Comparison of ENCODE assay signal across 1 cellular context in genomic region chr2:11822746-11823411, GRCh38.
TF ChIP-seq lines count a peak whose summit lies in the region.

No MANE protein-coding gene starts in this region.

TF ChIP-seq in HepG2, 621 proteins besides CTCF, POLR2A, EP300 and RAD21 (continued from another document and continues in another):
- peak; percentile 84 for TF ChIP-seq ZNF317 (CRISPR knock-in tag; IDR thresholded peaks at IDR 0.05)
- peak; percentile 82 for TF ChIP-seq POGZ (CRISPR knock-in tag; IDR thresholded peaks at IDR 0.05)
- TF ChIP-seq GABPA (IDR thresholded peaks at IDR 0.05; ENCODE audit: low read depth, low read length) = no peak
- TF ChIP-seq GABPA (CRISPR knock-in tag; IDR thresholded peaks at IDR 0.05; ENCODE audit: low read depth) = 0 out of 2 replicates have a peak, but pooled peaks have one; percentile 37
- no peak for TF ChIP-seq SALL2 (CRISPR knock-in tag; IDR thresholded peaks at IDR 0.05)
- peak; percentile 71 for TF ChIP-seq MED1 (CRISPR knock-in tag; IDR thresholded peaks at IDR 0.05)
- peak; percentile 57; the same call in 1 of the 2 replicates for TF ChIP-seq ZBTB43 (CRISPR knock-in tag; conservative IDR thresholded peaks at IDR 0.05)
- 0 out of 2 replicates have a peak, but pooled peaks have one; percentile 14 for TF ChIP-seq HMG20B (CRISPR knock-in tag; conservative IDR thresholded peaks at IDR 0.05)
- TF ChIP-seq POLR2G (IDR thresholded peaks at IDR 0.05; ENCODE audit: low read depth, low read length) = 0 out of 2 replicates have a peak, but pooled peaks have one; percentile 26
- TF ChIP-seq ZMYM2 (CRISPR knock-in tag; IDR thresholded peaks at IDR 0.05) = peak; percentile 69
- no peak for TF ChIP-seq ZNF703 (CRISPR knock-in tag; IDR thresholded peaks at IDR 0.05; ENCODE audit: borderline replicate concordance)
- TF ChIP-seq ZNF878 (CRISPR knock-in tag; IDR thresholded peaks at IDR 0.05) = peak; percentile 42; the same call in 1 of the 2 replicates
- TF ChIP-seq SMARCC2 (IDR thresholded peaks at IDR 0.05) = no peak
- TF ChIP-seq ZNF142 (CRISPR knock-in tag; IDR thresholded peaks at IDR 0.05) = 0 out of 2 replicates have a peak, but pooled peaks have one; percentile 53
- no peak for TF ChIP-seq NFE2L2 (IDR thresholded peaks at IDR 0.05; ENCODE audit: low read length)
- 0 out of 2 replicates have a peak, but pooled peaks have one; percentile 22 for TF ChIP-seq ZNF367 (CRISPR knock-in tag; IDR thresholded peaks at IDR 0.05; ENCODE audit: borderline replicate concordance)
- TF ChIP-seq ZNF564 (CRISPR knock-in tag; IDR thresholded peaks at IDR 0.05) = 0 out of 2 replicates have a peak, but pooled peaks have one; percentile 38
- peak; percentile 67; the same call in 1 of the 2 replicates for TF ChIP-seq ZNF556 (CRISPR knock-in tag; IDR thresholded peaks at IDR 0.05; ENCODE audit: borderline replicate concordance)
- TF ChIP-seq CCDC6 (CRISPR knock-in tag; IDR thresholded peaks at IDR 0.05) = peak; percentile 70; the same call in 1 of the 2 replicates
- TF ChIP-seq ZNF761 (CRISPR knock-in tag; conservative IDR thresholded peaks at IDR 0.05) = 0 out of 2 replicates have a peak, but pooled peaks have one; percentile 34
- peak; percentile 62; the same call in 1 of the 2 replicates for TF ChIP-seq ZFP90 (CRISPR knock-in tag; IDR thresholded peaks at IDR 0.05; ENCODE audit: borderline replicate concordance)
- peak; percentile 18; the same call in 1 of the 2 replicates for TF ChIP-seq HNF1A (IDR thresholded peaks at IDR 0.05; ENCODE audit: low read depth)
- TF ChIP-seq HNF1A (CRISPR knock-in tag; IDR thresholded peaks at IDR 0.05; ENCODE audit: borderline replicate concordance) = peak; percentile 76; the same call in 1 of the 2 replicates
- TF ChIP-seq DPF2 (CRISPR knock-in tag; IDR thresholded peaks at IDR 0.05; ENCODE audit: borderline replicate concordance, low read depth) = no peak
- TF ChIP-seq AHDC1 (CRISPR knock-in tag; IDR thresholded peaks at IDR 0.05; ENCODE audit: borderline replicate concordance) = no peak
- peak; percentile 63 for TF ChIP-seq BCL6 (CRISPR knock-in tag; IDR thresholded peaks at IDR 0.05)
- TF ChIP-seq YEATS2 (CRISPR knock-in tag; IDR thresholded peaks at IDR 0.05; ENCODE audit: borderline replicate concordance) = 0 out of 2 replicates have a peak, but pooled peaks have one; percentile 31
- peak; percentile 83 for TF ChIP-seq ETV5 (CRISPR knock-in tag; IDR thresholded peaks at IDR 0.05; ENCODE audit: borderline replicate concordance)
- TF ChIP-seq NFYB (CRISPR knock-in tag; IDR thresholded peaks at IDR 0.05) = no peak
- TF ChIP-seq HOXA3 (CRISPR knock-in tag; IDR thresholded peaks at IDR 0.05) = peak; percentile 60; the same call in 1 of the 2 replicates
- peak; percentile 36 for TF ChIP-seq XRCC5 (optimal IDR thresholded peaks at IDR 0.05; ENCODE audit: low read length)
- TF ChIP-seq MTA1 (CRISPR knock-in tag; IDR thresholded peaks at IDR 0.05; ENCODE audit: borderline replicate concordance) = 0 out of 2 replicates have a peak, but pooled peaks have one; percentile 23
- TF ChIP-seq NR2F6 (IDR thresholded peaks at IDR 0.05) = no peak
- peak; percentile 44; the same call in 1 of the 2 replicates for TF ChIP-seq NR2F6 (CRISPR knock-in tag; IDR thresholded peaks at IDR 0.05)
- peak; percentile 39; the same call in 1 of the 2 replicates for TF ChIP-seq ZFX (CRISPR knock-in tag; IDR thresholded peaks at IDR 0.05; ENCODE audit: low read depth)
- TF ChIP-seq ZBTB4 (CRISPR knock-in tag; IDR thresholded peaks at IDR 0.05; ENCODE audit: borderline replicate concordance) = peak; percentile 100
- peak; percentile 99 for TF ChIP-seq TBX2 (CRISPR knock-in tag; IDR thresholded peaks at IDR 0.05; ENCODE audit: borderline replicate concordance)
- no peak for TF ChIP-seq ZBTB8A (CRISPR knock-in tag; IDR thresholded peaks at IDR 0.05; ENCODE audit: borderline replicate concordance, low read depth)
